1 cellular context compared by ENCODE assay signal in the genomic region with DNA sequence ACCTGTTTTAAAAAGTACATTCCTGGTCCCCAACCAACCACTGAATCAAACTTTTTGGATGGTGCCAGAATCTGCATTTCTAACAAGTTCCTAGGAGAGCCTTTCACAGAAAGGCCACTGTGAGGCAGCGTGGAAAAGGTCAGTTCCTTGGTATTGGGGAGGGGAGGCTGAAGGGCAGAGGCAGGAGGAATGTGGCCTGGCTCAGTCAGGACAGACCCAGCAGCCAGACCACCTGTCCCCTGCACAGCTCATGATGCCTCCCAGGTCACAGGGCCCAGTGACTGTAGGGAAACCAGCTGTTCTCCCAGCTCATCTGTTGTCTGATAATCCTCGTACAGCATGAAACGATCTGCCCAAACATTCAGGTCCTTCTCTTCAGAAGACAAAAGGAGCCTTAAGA.
TF ChIP-seq lines count a peak whose summit lies in the region.

No MANE protein-coding gene starts in this region.

TF ChIP-seq in SK-N-SH treated with all-trans-retinoic acid at 6 μM for 48 hours, 23 proteins besides CTCF, POLR2A, EP300 and RAD21 (continued from another document):
- TF ChIP-seq, protein P1, sequence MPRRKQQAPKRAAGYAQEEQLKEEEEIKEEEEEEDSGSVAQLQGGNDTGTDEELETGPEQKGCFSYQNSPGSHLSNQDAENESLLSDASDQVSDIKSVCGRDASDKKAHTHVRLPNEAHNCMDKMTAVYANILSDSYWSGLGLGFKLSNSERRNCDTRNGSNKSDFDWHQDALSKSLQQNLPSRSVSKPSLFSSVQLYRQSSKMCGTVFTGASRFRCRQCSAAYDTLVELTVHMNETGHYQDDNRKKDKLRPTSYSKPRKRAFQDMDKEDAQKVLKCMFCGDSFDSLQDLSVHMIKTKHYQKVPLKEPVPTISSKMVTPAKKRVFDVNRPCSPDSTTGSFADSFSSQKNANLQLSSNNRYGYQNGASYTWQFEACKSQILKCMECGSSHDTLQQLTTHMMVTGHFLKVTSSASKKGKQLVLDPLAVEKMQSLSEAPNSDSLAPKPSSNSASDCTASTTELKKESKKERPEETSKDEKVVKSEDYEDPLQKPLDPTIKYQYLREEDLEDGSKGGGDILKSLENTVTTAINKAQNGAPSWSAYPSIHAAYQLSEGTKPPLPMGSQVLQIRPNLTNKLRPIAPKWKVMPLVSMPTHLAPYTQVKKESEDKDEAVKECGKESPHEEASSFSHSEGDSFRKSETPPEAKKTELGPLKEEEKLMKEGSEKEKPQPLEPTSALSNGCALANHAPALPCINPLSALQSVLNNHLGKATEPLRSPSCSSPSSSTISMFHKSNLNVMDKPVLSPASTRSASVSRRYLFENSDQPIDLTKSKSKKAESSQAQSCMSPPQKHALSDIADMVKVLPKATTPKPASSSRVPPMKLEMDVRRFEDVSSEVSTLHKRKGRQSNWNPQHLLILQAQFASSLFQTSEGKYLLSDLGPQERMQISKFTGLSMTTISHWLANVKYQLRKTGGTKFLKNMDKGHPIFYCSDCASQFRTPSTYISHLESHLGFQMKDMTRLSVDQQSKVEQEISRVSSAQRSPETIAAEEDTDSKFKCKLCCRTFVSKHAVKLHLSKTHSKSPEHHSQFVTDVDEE (CRISPR knock-in tag; IDR thresholded peaks at IDR 0.05), result no peak
- TF ChIP-seq ZFP3 (CRISPR knock-in tag; IDR thresholded peaks at IDR 0.05) (no peak), RARB (CRISPR knock-in tag; IDR thresholded peaks at IDR 0.05) (no peak)
